ENCODE assay signal across 21 cellular contexts in genomic region chr14:68649461-68650189, GRCh38.
A peak's percentile ranks its signal among the peaks of the same experiment; 100 is the strongest.
DNase-seq lines count a peak whose midpoint lies in the region; FAIRE-seq and TF ChIP-seq lines count a peak whose summit lies in the region.
"Had no signal": no experiment of that assay in that cellular context is flagged by ENCODE, and none has a peak within 500 bp of the region (broad histone marks: within the 10 kb centered on the region; RNA-seq: fewer than 3 reads in every experiment).

No MANE protein-coding gene starts in this region.

- no peaks in the 10 kb centered on the region for H3K27me3 Mint-ChIP-seq in osteocyte (ENCODE audit: unreplicated experiment)
- no peaks in the 10 kb centered on the region for H3K27me3 Mint-ChIP-seq in HFFc6 (ENCODE audit: insufficient read depth)
- H3K27me3 Mint-ChIP-seq: activated naive CD8-positive, alpha-beta T cell had no signal

- H3K4me3 ChIP-seq in AG10803 (ENCODE audit: low read length) (no peak overlapping the region), fibroblast of mammary gland (ENCODE audit: control insufficient read depth, low read depth, low read length) (no peak overlapping the region)
- H3K4me3 ChIP-seq: gastrocnemius medialis, Peyer's patch, upper lobe of left lung had no signal

- H3K36me3 Mint-ChIP-seq in osteocyte (ENCODE audit: unreplicated experiment), result no peaks in the 10 kb centered on the region
- no peaks in the 10 kb centered on the region for H3K36me3 Mint-ChIP-seq in HFFc6 (ENCODE audit: low read depth)
- H3K36me3 Mint-ChIP-seq: stimulated activated effector memory CD8-positive, alpha-beta T cell treated with anti-CD3 and anti-CD28 coated beads, Interleukin-12 subunit alpha, Interleukin-12 subunit beta, amount 100 ng/mL, for 72 hours had no signal

- peak; percentile 34 for DNase-seq in AG10803 (ENCODE audit: low read depth)
- peak; percentile 18 for DNase-seq in RKO (ENCODE audit: low spot score)
- peak; percentile 92 for DNase-seq in fibroblast of mammary gland (ENCODE audit: low read depth)
- DNase-seq in osteocyte (ENCODE audit: extremely low spot score, unreplicated experiment), result peak; percentile 59
- no peak for DNase-seq in D721Med (ENCODE audit: insufficient read length, low spot score)
- no peak for DNase-seq in SHP77 treated with DMSO at 0.1 percent for 48 hours (lab: John Stamatoyannopoulos, UW)
- no peak for DNase-seq in HFFc6
- DNase-seq in AG08396 (ENCODE audit: low spot score), result no peak
- DNase-seq: activated CD4-positive, CD25-positive, alpha-beta regulatory T cell treated with anti-CD3 and anti-CD28 coated beads, Interleukin-2, amount 50 U/mL, for 72 hours; effector memory CD4-positive, alpha-beta T cell; gastrocnemius medialis; NCI-H1092 treated with DMSO at 0.1 percent for 48 hours; NCI-H2171; Peyer's patch; small intestine; T-helper 1 cell; upper lobe of left lung had no signal

- no peak overlapping the region for H3K4me3 Mint-ChIP-seq in osteocyte (ENCODE audit: unreplicated experiment)
- no peak overlapping the region for H3K4me3 Mint-ChIP-seq in HFFc6
- H3K4me3 Mint-ChIP-seq: activated naive CD8-positive, alpha-beta T cell; stimulated activated effector memory CD8-positive, alpha-beta T cell treated with anti-CD3 and anti-CD28 coated beads, Interleukin-12 subunit alpha, Interleukin-12 subunit beta, amount 100 ng/mL, for 72 hours had no signal

- H3K4me1 Mint-ChIP-seq in osteocyte (ENCODE audit: unreplicated experiment) (peaks cover 10% of the 10 kb centered on the region), HFFc6 (ENCODE audit: low read depth) (peaks cover 43% of the 10 kb centered on the region)
- H3K4me1 Mint-ChIP-seq: stimulated activated effector memory CD8-positive, alpha-beta T cell treated with anti-CD3 and anti-CD28 coated beads, Interleukin-12 subunit alpha, Interleukin-12 subunit beta, amount 100 ng/mL, for 72 hours had no signal

- FAIRE-seq in D721Med (lab: Jason Lieb, UNC), result no peak
- FAIRE-seq: G401.6, GM12892, small intestine had no signal

- no peaks in the 10 kb centered on the region for H3K9me3 Mint-ChIP-seq in osteocyte (ENCODE audit: unreplicated experiment)
- no peaks in the 10 kb centered on the region for H3K9me3 Mint-ChIP-seq in HFFc6
- H3K9me3 Mint-ChIP-seq: stimulated activated effector memory CD8-positive, alpha-beta T cell treated with anti-CD3 and anti-CD28 coated beads, Interleukin-12 subunit alpha, Interleukin-12 subunit beta, amount 100 ng/mL, for 72 hours had no signal

- TF ChIP-seq CTCF in AG10803 (conservative IDR thresholded peaks at IDR 0.05; ENCODE audit: low read length), result no peak
- no peak for TF ChIP-seq CTCF in fibroblast of mammary gland (conservative IDR thresholded peaks at IDR 0.05; ENCODE audit: control insufficient read depth, insufficient read depth, low read depth, low read length)
- no peak for TF ChIP-seq CTCF in osteocyte (IDR thresholded peaks at IDR 0.05)
- no peak for TF ChIP-seq CTCF in D721Med (IDR thresholded peaks at IDR 0.05; ENCODE audit: insufficient read depth, missing control alignments)
- no peak for TF ChIP-seq CTCF in HFFc6 (IDR thresholded peaks at IDR 0.05)

- no peak overlapping the region for H3K27ac Mint-ChIP-seq in osteocyte (ENCODE audit: unreplicated experiment)
- H3K27ac Mint-ChIP-seq in HFFc6, result no peak overlapping the region
- H3K27ac Mint-ChIP-seq: activated naive CD8-positive, alpha-beta T cell had no signal

Comparison
In these comparisons a context has a peak if more than half of its experiments do, and no peak if none do; other contexts are left out.
1. DNase-seq: peak in AG10803 (single experiment), RKO (single experiment), fibroblast of mammary gland (single experiment) and osteocyte (single experiment); none in D721Med (single experiment), SHP77 treated with DMSO at 0.1 percent for 48 hours (single experiment), HFFc6 (single experiment) and AG08396 (single experiment).